10 cellular contexts compared by ENCODE assay signal in the genomic region with DNA sequence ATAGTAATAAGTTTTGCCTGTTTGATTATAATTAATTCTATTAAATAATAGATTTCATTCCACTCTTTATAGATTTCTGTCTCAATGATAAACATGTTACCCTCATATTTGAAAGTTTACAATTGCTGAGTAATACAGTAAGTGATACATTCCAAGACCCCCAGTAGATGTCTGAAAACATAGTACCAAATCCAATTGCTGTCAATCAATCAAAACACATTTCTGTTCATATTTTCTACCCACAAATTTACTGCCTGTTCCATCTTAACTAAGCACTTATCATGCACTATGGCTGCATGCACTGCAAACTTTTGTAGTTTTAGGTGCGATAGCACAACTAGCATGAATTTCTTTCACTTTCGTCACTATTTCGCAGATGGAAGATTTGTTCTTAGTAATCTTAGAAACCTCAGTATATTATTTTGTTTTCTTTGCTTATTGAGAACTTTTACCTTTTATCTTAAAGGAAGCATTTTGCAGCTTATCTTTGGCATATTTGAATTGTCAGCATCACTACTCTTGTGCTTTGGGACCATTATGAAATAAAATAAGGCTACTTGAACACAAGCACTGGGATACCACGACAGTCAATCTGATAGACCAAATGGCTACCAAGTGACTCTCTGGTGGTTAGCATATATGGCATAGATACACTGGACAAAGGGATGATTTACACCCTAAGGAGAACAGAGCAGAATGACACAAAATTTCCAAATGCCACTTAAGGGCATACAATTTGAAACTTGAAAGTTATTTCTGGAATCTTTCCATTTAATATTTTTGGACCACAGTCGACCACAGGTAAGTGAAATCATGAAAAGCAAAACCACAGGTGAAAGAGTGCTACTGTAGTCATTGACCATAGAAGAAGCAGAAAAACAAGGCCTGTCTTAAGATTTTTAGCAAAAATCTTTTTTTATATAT.
DNase-seq lines count a peak whose midpoint lies in the region; ATAC-seq and TF ChIP-seq lines count a peak whose summit lies in the region.
"Had no signal": no experiment of that assay in that cellular context is flagged by ENCODE, and none has a peak within 500 bp of the region (broad histone marks: within the 10 kb centered on the region; RNA-seq: fewer than 3 reads in every experiment).

No MANE protein-coding gene starts in this region.

- in situ Hi-C loops in gastrocnemius medialis (cut with MboI; ENCODE audit: low sequenced_read_pairs in 4 of 4) = no loop called here

- no peaks in the 10 kb centered on the region for H3K27me3 Mint-ChIP-seq in CD4-positive, alpha-beta memory T cell
- no peaks in the 10 kb centered on the region for H3K27me3 Mint-ChIP-seq in activated naive CD4-positive, alpha-beta T cell treated with anti-CD3 and anti-CD28 coated beads, Interleukin-2, amount 10 ng/mL, durations not matched to agents 7 days and 5 days

- H3K4me3 ChIP-seq in CD4-positive, alpha-beta memory T cell (ENCODE audit: low read length in 2 of 2) = no peak overlapping the region
- H3K4me3 ChIP-seq in gastrocnemius medialis = no peak overlapping the region
- H3K4me3 ChIP-seq: smooth muscle cell had no signal

- no peak for TF ChIP-seq POLR2A in gastrocnemius medialis (IDR thresholded peaks at IDR 0.05)

- CTCF ChIA-PET in CD4-positive, alpha-beta memory T cell (lab: Charles Lee; ENCODE audit: partially characterized antibody) = no interaction called here
- CTCF ChIA-PET in activated naive CD4-positive, alpha-beta T cell treated with anti-CD3 and anti-CD28 coated beads, Interleukin-2, amount 10 ng/mL, durations not matched to agents 7 days and 5 days (lab: Charles Lee) = no interaction called here

- no peak overlapping the region for H3K27ac ChIP-seq in CD4-positive, alpha-beta memory T cell (ENCODE audit: low read depth, low read length)
- no peak overlapping the region for H3K27ac ChIP-seq in gastrocnemius medialis

- no peak for TF ChIP-seq CTCF in gastrocnemius medialis (IDR thresholded peaks at IDR 0.05 in 4 of 5, conservative IDR thresholded peaks at IDR 0.05 in 1 of 5)

- no peaks in the 10 kb centered on the region for H3K36me3 ChIP-seq in CD4-positive, alpha-beta memory T cell (ENCODE audit: insufficient read depth, low read length)
- H3K36me3 ChIP-seq in gastrocnemius medialis = no peaks in the 10 kb centered on the region

- peaks cover 9% of the 10 kb centered on the region for H3K4me1 ChIP-seq in CD4-positive, alpha-beta memory T cell (ENCODE audit: insufficient read depth, low read length)
- H3K4me1 ChIP-seq in gastrocnemius medialis = no peaks in the 10 kb centered on the region

- H3K36me3 Mint-ChIP-seq in CD4-positive, alpha-beta memory T cell = no peaks in the 10 kb centered on the region
- no peaks in the 10 kb centered on the region for H3K36me3 Mint-ChIP-seq in activated naive CD4-positive, alpha-beta T cell treated with anti-CD3 and anti-CD28 coated beads, Interleukin-2, amount 10 ng/mL, durations not matched to agents 7 days and 5 days

- peak; percentile 88 for ATAC-seq in GM19023 (IDR thresholded peaks at IDR 0.05; ENCODE audit: unreplicated experiment)
- peak; percentile 86 for ATAC-seq in HG02610 (IDR thresholded peaks at IDR 0.05; ENCODE audit: unreplicated experiment)
- ATAC-seq in HG03460 (IDR thresholded peaks at IDR 0.05; ENCODE audit: unreplicated experiment) = peak; percentile 62
- ATAC-seq in gastrocnemius medialis = no peak

- H3K4me3 Mint-ChIP-seq in CD4-positive, alpha-beta memory T cell = peak overlapping the region in 6 of 8 donors; percentile 2 to 52 (median 22)
- no peak overlapping the region for H3K4me3 Mint-ChIP-seq in activated naive CD4-positive, alpha-beta T cell treated with anti-CD3 and anti-CD28 coated beads, Interleukin-2, amount 10 ng/mL, durations not matched to agents 7 days and 5 days

- no peaks in the 10 kb centered on the region for H3K27me3 ChIP-seq in CD4-positive, alpha-beta memory T cell (ENCODE audit: insufficient read depth, low read length)
- H3K27me3 ChIP-seq in gastrocnemius medialis = no peaks in the 10 kb centered on the region

- no peaks in the 10 kb centered on the region for H3K9me3 Mint-ChIP-seq in CD4-positive, alpha-beta memory T cell
- no peaks in the 10 kb centered on the region for H3K9me3 Mint-ChIP-seq in activated naive CD4-positive, alpha-beta T cell treated with anti-CD3 and anti-CD28 coated beads, Interleukin-2, amount 10 ng/mL, durations not matched to agents 7 days and 5 days

- peaks cover 8 to 12% (median 9%) of the 10 kb centered on the region in 4 donors for H3K4me1 Mint-ChIP-seq in CD4-positive, alpha-beta memory T cell
- H3K4me1 Mint-ChIP-seq in activated naive CD4-positive, alpha-beta T cell treated with anti-CD3 and anti-CD28 coated beads, Interleukin-2, amount 10 ng/mL, durations not matched to agents 7 days and 5 days = no peaks in the 10 kb centered on the region

- peak overlapping the region in 1 of 7 donors; percentile 1 for H3K27ac Mint-ChIP-seq in CD4-positive, alpha-beta memory T cell
- H3K27ac Mint-ChIP-seq in activated naive CD4-positive, alpha-beta T cell treated with anti-CD3 and anti-CD28 coated beads, Interleukin-2, amount 10 ng/mL, durations not matched to agents 7 days and 5 days = no peak overlapping the region

- DNase-seq in CD4-positive, alpha-beta memory T cell = no peak
- DNase-seq in activated naive CD4-positive, alpha-beta T cell treated with anti-CD3 and anti-CD28 coated beads, Interleukin-2, amount 10 ng/mL, durations not matched to agents 7 days and 5 days = no peak
- DNase-seq in activated CD4-positive, alpha-beta T cell treated with anti-CD3 and anti-CD28 coated beads, Interleukin-2, amount 50 U/mL, for 48 hours = no peak
- DNase-seq in gastrocnemius medialis (no peak), HT-29 (ENCODE audit: low spot score) (no peak)
- DNase-seq: midbrain had no signal

- POLR2A ChIA-PET in CD4-positive, alpha-beta memory T cell (lab: Charles Lee; ENCODE audit: partially characterized antibody) = no interaction called here

- intact Hi-C loops in CD4-positive, alpha-beta memory T cell (cut with micrococcal nuclease) = no loop called here
- intact Hi-C loops in gastrocnemius medialis (cut with DNase I; ENCODE audit: low total_unique reads) = no loop called here

- H3K9me3 ChIP-seq in CD4-positive, alpha-beta memory T cell (ENCODE audit: control insufficient read depth in 1 of 2, low read length in 2 of 2) = no peaks in the 10 kb centered on the region
- H3K9me3 ChIP-seq in gastrocnemius medialis = no peaks in the 10 kb centered on the region

Comparison
In these comparisons a context has a peak if more than half of its experiments do, and no peak if none do; other contexts are left out.
1. ATAC-seq: peak in GM19023 (single experiment), HG02610 (single experiment) and HG03460 (single experiment); none in gastrocnemius medialis (0 of 2).